In genomic region chr5:75907651-75908050, GRCh38 we compare ENCODE assay signal across 3 cellular contexts.
"Had no signal": no experiment of that assay in that cellular context is flagged by ENCODE, and none has a peak within 500 bp of the region (broad histone marks: within the 10 kb centered on the region; RNA-seq: fewer than 3 reads in every experiment).

No MANE protein-coding gene starts in this region.

- DNase-seq: GDM1, GF-D8 had no signal

- H3K4me3 ChIP-seq: GM12878 had no signal

- ATAC-seq: GM12878 had no signal
